Comparison of ENCODE assay signal across 8 cellular contexts in the genomic region with DNA sequence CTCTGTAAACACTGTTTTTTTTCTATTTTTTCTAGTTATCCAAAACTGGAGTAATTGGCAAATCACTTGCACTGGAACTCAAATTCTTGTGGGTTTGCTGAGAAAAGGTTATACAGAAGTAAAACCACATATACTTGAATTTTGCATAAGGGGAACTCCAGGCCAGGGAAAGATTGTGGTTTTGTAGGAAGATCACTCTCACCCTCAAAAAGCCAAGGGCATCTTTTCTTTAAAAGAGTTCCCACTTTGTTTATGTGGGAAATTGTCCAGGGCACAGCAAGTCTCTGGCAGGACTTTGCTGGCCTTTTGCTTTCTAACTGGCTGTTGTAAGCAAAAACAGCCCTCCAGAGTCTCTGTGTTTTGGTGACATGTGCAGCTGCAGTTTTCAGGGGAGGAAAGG.
DNase-seq lines count a peak whose midpoint lies in the region; ATAC-seq lines count a peak whose summit lies in the region.

No MANE protein-coding gene starts in this region.

- peak; percentile 43 for DNase-seq in AG08396 (ENCODE audit: low spot score)
- DNase-seq in amniotic stem cell (lab: John Stamatoyannopoulos, UW) = peak; percentile 40
- DNase-seq in medulla oblongata (ENCODE audit: extremely low spot score) = peak; percentile 74
- no peak for DNase-seq in cortex of kidney (lab: John Stamatoyannopoulos, UW)
- DNase-seq in SW480 (ENCODE audit: low spot score) = no peak
- no peak for DNase-seq in DMS 273 treated with DMSO at 0.1 percent for 48 hours (lab: John Stamatoyannopoulos, UW)

- peak; percentile 74 for ATAC-seq in GM19395 (IDR thresholded peaks at IDR 0.05; ENCODE audit: unreplicated experiment)
- peak; percentile 87 for ATAC-seq in HG03342 (IDR thresholded peaks at IDR 0.05; ENCODE audit: unreplicated experiment)

Comparison
In these comparisons a context has a peak if more than half of its experiments do, and no peak if none do; other contexts are left out.
1. DNase-seq: peak in AG08396 (single experiment), amniotic stem cell (single experiment) and medulla oblongata (single experiment); none in cortex of kidney (single experiment), SW480 (single experiment) and DMS 273 treated with DMSO at 0.1 percent for 48 hours (single experiment).